Comparison of ENCODE assay signal across 1 cellular context in genomic region chr17:73262676-73263642, GRCh38.
TF ChIP-seq lines count a peak whose summit lies in the region.

No MANE protein-coding gene starts in this region.

TF ChIP-seq in HepG2, 621 proteins besides CTCF, POLR2A, EP300 and RAD21 (continued from another document and continues in another):
- TF ChIP-seq STAG1 (CRISPR knock-in tag; IDR thresholded peaks at IDR 0.05) (0 out of 2 replicates have a peak, but pooled peaks have one; percentile 7), ZNF253 (CRISPR knock-in tag; IDR thresholded peaks at IDR 0.05; ENCODE audit: borderline replicate concordance) (0 out of 2 replicates have a peak, but pooled peaks have one; percentile 63), ZBTB3 (CRISPR knock-in tag; IDR thresholded peaks at IDR 0.05; ENCODE audit: borderline replicate concordance, low read depth) (no peak), RELA (CRISPR knock-in tag; IDR thresholded peaks at IDR 0.05) (no peak), TGIF2 (CRISPR knock-in tag; IDR thresholded peaks at IDR 0.05) (no peak), XBP1 (CRISPR knock-in tag; IDR thresholded peaks at IDR 0.05) (no peak), CCDC6 (CRISPR knock-in tag; IDR thresholded peaks at IDR 0.05) (no peak), SIN3B (IDR thresholded peaks at IDR 0.05; ENCODE audit: low read length) (no peak), ZNF280B (CRISPR knock-in tag; IDR thresholded peaks at IDR 0.05; ENCODE audit: borderline replicate concordance) (no peak), SETDB1 (CRISPR knock-in tag; IDR thresholded peaks at IDR 0.05; ENCODE audit: borderline replicate concordance) (no peak), NR2F6 (IDR thresholded peaks at IDR 0.05) (0 out of 2 replicates have a peak, but pooled peaks have one; percentile 10), NR2F6 (CRISPR knock-in tag; IDR thresholded peaks at IDR 0.05) (no peak), ZFX (CRISPR knock-in tag; IDR thresholded peaks at IDR 0.05; ENCODE audit: low read depth) (no peak), GATA4 (IDR thresholded peaks at IDR 0.05; ENCODE audit: borderline replicate concordance, low read depth) (no peak), HCFC1 (IDR thresholded peaks at IDR 0.05; ENCODE audit: low read depth, low read length) (no peak), CSRNP2 (CRISPR knock-in tag; conservative IDR thresholded peaks at IDR 0.05; ENCODE audit: low read depth) (no peak), ZSCAN22 (CRISPR knock-in tag; IDR thresholded peaks at IDR 0.05) (peak; percentile 14; the same call in 1 of the 2 replicates), MYNN (CRISPR knock-in tag; IDR thresholded peaks at IDR 0.05; ENCODE audit: low read depth) (no peak), ZBTB33 (CRISPR knock-in tag; IDR thresholded peaks at IDR 0.05) (no peak), IKZF5 (CRISPR knock-in tag; IDR thresholded peaks at IDR 0.05) (no peak), ZSCAN29 (CRISPR knock-in tag; conservative IDR thresholded peaks at IDR 0.05) (0 out of 2 replicates have a peak, but pooled peaks have one; percentile 2), SNAPC5 (CRISPR knock-in tag; IDR thresholded peaks at IDR 0.05; ENCODE audit: borderline replicate concordance) (no peak), TP53 (CRISPR knock-in tag; conservative IDR thresholded peaks at IDR 0.05) (no peak), SMARCC2 (IDR thresholded peaks at IDR 0.05) (no peak), SMYD3 (CRISPR knock-in tag; IDR thresholded peaks at IDR 0.05) (no peak), USF2 (IDR thresholded peaks at IDR 0.05; ENCODE audit: low read depth, low read length) (no peak), USF2 (CRISPR knock-in tag; IDR thresholded peaks at IDR 0.05; ENCODE audit: borderline replicate concordance) (no peak), ZNF841 (CRISPR knock-in tag; IDR thresholded peaks at IDR 0.05; ENCODE audit: borderline replicate concordance) (no peak), HBP1 (CRISPR knock-in tag; IDR thresholded peaks at IDR 0.05; ENCODE audit: low read depth) (peak; percentile 43; the same call in 1 of the 2 replicates), CC2D1A (CRISPR knock-in tag; IDR thresholded peaks at IDR 0.05) (no peak), GLI4 (CRISPR knock-in tag; IDR thresholded peaks at IDR 0.05; ENCODE audit: borderline replicate concordance) (no peak), ZBTB42 (CRISPR knock-in tag; IDR thresholded peaks at IDR 0.05) (0 out of 2 replicates have a peak, but pooled peaks have one; percentile 39), NAIF1 (CRISPR knock-in tag; IDR thresholded peaks at IDR 0.05; ENCODE audit: borderline replicate concordance) (no peak), MLLT10 (CRISPR knock-in tag; IDR thresholded peaks at IDR 0.05) (no peak), AKNA (CRISPR knock-in tag; IDR thresholded peaks at IDR 0.05; ENCODE audit: borderline replicate concordance) (no peak), ARID5B (CRISPR knock-in tag; IDR thresholded peaks at IDR 0.05) (no peak), PPARG (CRISPR knock-in tag; conservative IDR thresholded peaks at IDR 0.05) (no peak), MTA1 (CRISPR knock-in tag; IDR thresholded peaks at IDR 0.05; ENCODE audit: borderline replicate concordance) (0 out of 2 replicates have a peak, but pooled peaks have one; percentile 2), ZNF549 (CRISPR knock-in tag; IDR thresholded peaks at IDR 0.05) (no peak), ZNF703 (CRISPR knock-in tag; IDR thresholded peaks at IDR 0.05; ENCODE audit: borderline replicate concordance) (no peak), ZBTB34 (CRISPR knock-in tag; IDR thresholded peaks at IDR 0.05) (no peak), AGO2 (optimal IDR thresholded peaks at IDR 0.05; ENCODE audit: low read depth, low read length) (no peak), ATF7 (IDR thresholded peaks at IDR 0.05) (no peak), ATF7 (CRISPR knock-in tag; IDR thresholded peaks at IDR 0.05) (no peak)
